In the genomic region with DNA sequence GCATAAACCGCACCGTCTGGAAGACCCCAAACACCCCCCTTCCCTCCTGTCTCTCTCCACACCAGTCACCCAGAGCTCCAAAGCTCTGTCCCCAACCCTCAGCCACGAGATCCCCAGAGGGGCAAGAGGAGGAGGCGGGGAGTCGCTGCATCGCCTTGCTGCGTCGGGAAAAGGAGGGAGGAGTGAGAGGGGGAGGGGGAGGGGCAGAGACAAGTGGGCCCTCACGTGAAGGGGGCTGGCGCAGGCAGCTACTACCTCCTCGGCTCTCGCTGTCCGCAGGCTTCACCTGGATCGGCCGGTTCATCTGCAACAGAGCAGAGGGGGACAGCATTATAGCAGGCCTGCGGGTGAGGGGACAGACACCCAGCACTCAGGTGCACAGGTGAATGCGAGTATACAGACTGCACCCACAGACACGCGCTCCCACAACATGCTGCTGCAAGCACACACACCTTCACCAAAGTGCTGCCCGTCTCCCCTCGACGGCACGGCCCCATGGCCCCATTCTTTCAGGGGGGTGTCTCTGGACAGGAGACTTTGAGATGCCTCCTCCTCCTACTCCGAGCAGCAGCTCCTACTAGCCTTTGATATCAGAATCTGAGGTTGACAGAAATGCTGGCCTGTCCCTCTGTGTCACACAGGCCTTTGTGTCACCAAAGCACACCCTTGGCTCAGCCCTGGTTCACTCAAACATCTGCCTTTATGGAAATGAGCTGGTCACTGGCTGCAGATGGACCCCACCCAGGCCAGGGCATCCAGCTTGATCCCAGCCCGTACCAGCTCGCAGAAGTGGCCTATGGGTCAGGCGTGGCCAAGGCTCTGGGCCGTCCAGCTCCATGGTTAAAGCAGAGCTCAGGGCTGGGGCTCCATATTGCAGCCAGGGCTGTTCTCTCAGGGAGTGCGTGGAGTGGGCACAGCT, we compare ENCODE assay signal across 12 cellular contexts.
DNase-seq lines count a peak whose midpoint lies in the region; ATAC-seq and TF ChIP-seq lines count a peak whose summit lies in the region.
"Had no signal": no experiment of that assay in that cellular context is flagged by ENCODE, and none has a peak within 500 bp of the region (broad histone marks: within the 10 kb centered on the region; RNA-seq: fewer than 3 reads in every experiment).

No MANE protein-coding gene starts in this region.

- H3K36me3 Mint-ChIP-seq in nephron progenitor cell (ENCODE audit: low read depth) = no peaks in the 10 kb centered on the region
- no peaks in the 10 kb centered on the region for H3K36me3 Mint-ChIP-seq in stimulated activated naive B cell treated with anti-CD40 and anti-IgM and Interleukin-4, amounts not matched to agents 10 μg/mL and 1 μg/mL and 100 μg/mL, for 72 hours
- H3K36me3 Mint-ChIP-seq in activated CD4-positive, alpha-beta memory T cell treated with anti-CD3 and anti-CD28 coated beads for 36 hours = no peaks in the 10 kb centered on the region

- POLR2A ChIA-PET in activated CD4-positive, alpha-beta memory T cell treated with anti-CD3 and anti-CD28 coated beads for 36 hours (lab: Charles Lee) = no interaction called here

- no peak overlapping the region for H3K4me3 Mint-ChIP-seq in nephron progenitor cell
- no peak overlapping the region for H3K4me3 Mint-ChIP-seq in stimulated activated naive B cell treated with anti-CD40 and anti-IgM and Interleukin-4, amounts not matched to agents 10 μg/mL and 1 μg/mL and 100 μg/mL, for 72 hours
- no peak overlapping the region for H3K4me3 Mint-ChIP-seq in activated CD4-positive, alpha-beta memory T cell treated with anti-CD3 and anti-CD28 coated beads for 36 hours
- H3K4me3 Mint-ChIP-seq: neural crest cell had no signal

- peaks cover 18% of the 10 kb centered on the region for H3K4me1 Mint-ChIP-seq in nephron progenitor cell
- no peaks in the 10 kb centered on the region for H3K4me1 Mint-ChIP-seq in stimulated activated naive B cell treated with anti-CD40 and anti-IgM and Interleukin-4, amounts not matched to agents 10 μg/mL and 1 μg/mL and 100 μg/mL, for 72 hours
- H3K4me1 Mint-ChIP-seq in activated CD4-positive, alpha-beta memory T cell treated with anti-CD3 and anti-CD28 coated beads for 36 hours (ENCODE audit: low read depth) = no peaks in the 10 kb centered on the region
- H3K4me1 Mint-ChIP-seq: neural crest cell had no signal

- no peak overlapping the region for H3K27ac Mint-ChIP-seq in nephron progenitor cell
- H3K27ac Mint-ChIP-seq in stimulated activated naive B cell treated with anti-CD40 and anti-IgM and Interleukin-4, amounts not matched to agents 10 μg/mL and 1 μg/mL and 100 μg/mL, for 72 hours = no peak overlapping the region
- H3K27ac Mint-ChIP-seq in activated CD4-positive, alpha-beta memory T cell treated with anti-CD3 and anti-CD28 coated beads for 36 hours = no peak overlapping the region

- intact Hi-C loops in activated CD4-positive, alpha-beta memory T cell treated with anti-CD3 and anti-CD28 coated beads for 36 hours (cut with micrococcal nuclease) = no loop called here

- CTCF ChIA-PET in activated CD4-positive, alpha-beta memory T cell treated with anti-CD3 and anti-CD28 coated beads for 36 hours (lab: Charles Lee) = interaction anchor here (0.6 to 0.7 kb wide), 2 partner anchors 208 to 358 kb away, joined by 3 to 4 read pairs; no protein-coding TSS in a partner anchor

- DNase-seq in NCI-H2227 (lab: John Stamatoyannopoulos, UW; ENCODE audit: unreplicated experiment) = peak; percentile 52
- no peak for DNase-seq in NCI-H2227 treated with DMSO at 0.1 percent for 48 hours (lab: John Stamatoyannopoulos, UW)
- DNase-seq in nephron progenitor cell = peak; percentile 28
- no peak for DNase-seq in cerebellar nuclear complex (lab: John Stamatoyannopoulos, UW)
- DNase-seq in stimulated activated naive B cell treated with anti-CD40 and anti-IgM and Interleukin-4, amounts not matched to agents 10 μg/mL and 1 μg/mL and 100 μg/mL, for 72 hours = no peak
- DNase-seq in activated CD4-positive, alpha-beta memory T cell treated with anti-CD3 and anti-CD28 coated beads for 36 hours = no peak
- DNase-seq: 8988T; activated CD4-positive, alpha-beta T cell treated with anti-CD3 and anti-CD28 coated beads for 1 hour; NCI-H1048 had no signal

- ATAC-seq in GM21529 (IDR thresholded peaks at IDR 0.05; ENCODE audit: unreplicated experiment) (peak; percentile 12), HG03432 (IDR thresholded peaks at IDR 0.05; ENCODE audit: unreplicated experiment) (peak; percentile 17)
- ATAC-seq in stimulated activated naive B cell treated with anti-CD40 and anti-IgM and Interleukin-4, amounts not matched to agents 10 μg/mL and 1 μg/mL and 100 μg/mL, for 72 hours (replicated peaks) = no peak

- H3K27me3 Mint-ChIP-seq in nephron progenitor cell (ENCODE audit: low read depth, poor library complexity) = peaks cover 14% of the 10 kb centered on the region
- peaks cover 0 to 5% of the 10 kb centered on the region in 2 donors for H3K27me3 Mint-ChIP-seq in stimulated activated naive B cell treated with anti-CD40 and anti-IgM and Interleukin-4, amounts not matched to agents 10 μg/mL and 1 μg/mL and 100 μg/mL, for 72 hours
- peaks cover 3% of the 10 kb centered on the region for H3K27me3 Mint-ChIP-seq in activated CD4-positive, alpha-beta memory T cell treated with anti-CD3 and anti-CD28 coated beads for 36 hours

- no peaks in the 10 kb centered on the region for H3K9me3 Mint-ChIP-seq in nephron progenitor cell
- H3K9me3 Mint-ChIP-seq in stimulated activated naive B cell treated with anti-CD40 and anti-IgM and Interleukin-4, amounts not matched to agents 10 μg/mL and 1 μg/mL and 100 μg/mL, for 72 hours = no peaks in the 10 kb centered on the region
- H3K9me3 Mint-ChIP-seq in activated CD4-positive, alpha-beta memory T cell treated with anti-CD3 and anti-CD28 coated beads for 36 hours = no peaks in the 10 kb centered on the region
- H3K9me3 Mint-ChIP-seq: neural crest cell had no signal

- TF ChIP-seq CTCF in nephron progenitor cell (IDR thresholded peaks at IDR 0.05) = no peak

Comparison
In these comparisons a context has a peak if more than half of its experiments do, and no peak if none do; other contexts are left out.
1. DNase-seq: peak in NCI-H2227 (single experiment) and nephron progenitor cell (single experiment); none in NCI-H2227 treated with DMSO at 0.1 percent for 48 hours (single experiment), cerebellar nuclear complex (0 of 2), stimulated activated naive B cell treated with anti-CD40 and anti-IgM and Interleukin-4, amounts not matched to agents 10 μg/mL and 1 μg/mL and 100 μg/mL, for 72 hours (single experiment) and activated CD4-positive, alpha-beta memory T cell treated with anti-CD3 and anti-CD28 coated beads for 36 hours (single experiment).
2. ATAC-seq: peak in GM21529 (single experiment) and HG03432 (single experiment); none in stimulated activated naive B cell treated with anti-CD40 and anti-IgM and Interleukin-4, amounts not matched to agents 10 μg/mL and 1 μg/mL and 100 μg/mL, for 72 hours (0 of 2).